21 cellular contexts compared by ENCODE assay signal in the genomic region with DNA sequence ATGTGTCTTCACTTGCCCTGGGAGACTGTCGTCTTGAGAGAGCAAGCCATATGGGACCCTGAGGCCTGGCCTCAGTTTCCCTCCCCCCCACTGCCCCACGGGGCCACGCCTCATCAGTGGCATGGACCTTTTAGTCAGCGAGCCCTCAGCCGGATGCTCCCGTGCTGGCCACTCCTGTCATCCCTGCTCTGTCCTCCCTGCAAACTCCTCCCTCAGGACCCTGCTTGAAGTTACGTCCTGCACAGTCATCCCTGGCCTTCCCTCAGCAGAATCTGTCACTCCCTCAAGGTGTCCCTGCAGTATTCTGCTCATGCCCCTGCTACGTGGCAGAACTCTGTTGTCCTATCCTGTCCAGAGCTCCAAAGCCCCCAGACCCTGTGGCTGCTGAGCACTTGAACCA.
DNase-seq lines count a peak whose midpoint lies in the region; TF ChIP-seq lines count a peak whose summit lies in the region.
"Had no signal": no experiment of that assay in that cellular context is flagged by ENCODE, and none has a peak within 500 bp of the region (broad histone marks: within the 10 kb centered on the region; RNA-seq: fewer than 3 reads in every experiment).

No MANE protein-coding gene starts in this region.

- H4K20me1 ChIP-seq in osteoblast (ENCODE audit: insufficient read depth, low read length): peaks cover 2% of the 10 kb centered on the region

- H3K27me3 ChIP-seq in duodenal mucosa (ENCODE audit: control insufficient read depth in 1 of 2, insufficient read depth in 2 of 2, low read length in 2 of 2) (no peaks in the 10 kb centered on the region), osteoblast (ENCODE audit: insufficient read depth, low read length) (no peaks in the 10 kb centered on the region)

- no peak overlapping the region for H3K9ac ChIP-seq in duodenal mucosa (ENCODE audit: low read depth in 1 of 2, low read length in 2 of 2)

- H2AFZ ChIP-seq in osteoblast (ENCODE audit: low read length): no peak overlapping the region

- CTCF ChIA-PET in activated naive CD4-positive, alpha-beta T cell treated with anti-CD3 and anti-CD28 coated beads for 36 hours (lab: Charles Lee): no interaction called here

- H3K36me3 Mint-ChIP-seq in activated naive CD4-positive, alpha-beta T cell treated with anti-CD3 and anti-CD28 coated beads, Interleukin-2, amount 50 U/mL, for 24 hours: no peaks in the 10 kb centered on the region
- H3K36me3 Mint-ChIP-seq in activated naive CD4-positive, alpha-beta T cell treated with anti-CD3 and anti-CD28 coated beads for 36 hours (ENCODE audit: low read depth): peaks cover 7% of the 10 kb centered on the region
- H3K36me3 Mint-ChIP-seq in nephron progenitor cell (ENCODE audit: low read depth) (peaks cover 10% of the 10 kb centered on the region), type B pancreatic cell (peaks cover 4% of the 10 kb centered on the region)

- no peak for DNase-seq in activated naive CD4-positive, alpha-beta T cell treated with anti-CD3 and anti-CD28 coated beads for 36 hours
- DNase-seq in nephron progenitor cell (no peak), type B pancreatic cell (ENCODE audit: extremely low spot score, unreplicated experiment) (no peak), osteoblast (ENCODE audit: insufficient read length, low spot score, missing footprints) (no peak), SHP77 (lab: John Stamatoyannopoulos, UW) (no peak)
- no peak for DNase-seq in stimulated activated CD4-positive, alpha-beta T cell treated with anti-CD3 and anti-CD28 coated beads, Interleukin-15, amount 100 ng/mL, for 24 hours
- DNase-seq: activated CD4-positive, alpha-beta T cell treated with anti-CD3 and anti-CD28 coated beads, Interleukin-2, amount 10 ng/mL, durations not matched to agents 24 days and 14 days; activated CD8-positive, alpha-beta memory T cell treated with anti-CD3 and anti-CD28 coated beads, Interleukin-2, amount 50 U/mL, for 4 hours; activated gamma-delta T cell; amniotic stem cell; head of caudate nucleus; mammary epithelial cell; naive B cell; NCI-H1092; NCI-H2081 treated with DMSO at 0.1 percent for 48 hours; NCI-H510A treated with DMSO at 0.1 percent for 48 hours; tibial artery had no signal

- H3K4me3 Mint-ChIP-seq in activated naive CD4-positive, alpha-beta T cell treated with anti-CD3 and anti-CD28 coated beads, Interleukin-2, amount 50 U/mL, for 24 hours: no peak overlapping the region
- H3K4me3 Mint-ChIP-seq in activated naive CD4-positive, alpha-beta T cell treated with anti-CD3 and anti-CD28 coated beads for 36 hours: no peak overlapping the region
- H3K4me3 Mint-ChIP-seq in nephron progenitor cell (no peak overlapping the region), type B pancreatic cell (no peak overlapping the region)
- H3K4me3 Mint-ChIP-seq: activated CD4-positive, alpha-beta T cell treated with anti-CD3 and anti-CD28 coated beads, Interleukin-2, amount 10 ng/mL, durations not matched to agents 24 days and 14 days; effector memory CD8-positive, alpha-beta T cell; naive B cell had no signal

- H3K36me3 ChIP-seq in duodenal mucosa (ENCODE audit: control insufficient read depth in 1 of 2, insufficient read depth in 2 of 2, low read length in 2 of 2) (no peaks in the 10 kb centered on the region), osteoblast (ENCODE audit: insufficient read depth, low read length) (no peaks in the 10 kb centered on the region)
- H3K36me3 ChIP-seq: tibial artery had no signal

- peak overlapping the region; percentile 23 for H3K27ac Mint-ChIP-seq in activated naive CD4-positive, alpha-beta T cell treated with anti-CD3 and anti-CD28 coated beads, Interleukin-2, amount 50 U/mL, for 24 hours
- H3K27ac Mint-ChIP-seq in activated naive CD4-positive, alpha-beta T cell treated with anti-CD3 and anti-CD28 coated beads for 36 hours: no peak overlapping the region
- H3K27ac Mint-ChIP-seq in nephron progenitor cell: peak overlapping the region; percentile 48
- H3K27ac Mint-ChIP-seq in type B pancreatic cell: peak overlapping the region; percentile 58
- H3K27ac Mint-ChIP-seq: activated CD4-positive, alpha-beta T cell treated with anti-CD3 and anti-CD28 coated beads, Interleukin-2, amount 10 ng/mL, durations not matched to agents 24 days and 14 days; progenitor cell of endocrine pancreas had no signal

- H3K4me2 ChIP-seq in osteoblast (ENCODE audit: insufficient read depth, low read length): no peak overlapping the region

- peaks cover 51% of the 10 kb centered on the region for H3K4me1 Mint-ChIP-seq in activated naive CD4-positive, alpha-beta T cell treated with anti-CD3 and anti-CD28 coated beads, Interleukin-2, amount 50 U/mL, for 24 hours
- peaks cover 49% of the 10 kb centered on the region for H3K4me1 Mint-ChIP-seq in activated naive CD4-positive, alpha-beta T cell treated with anti-CD3 and anti-CD28 coated beads for 36 hours (ENCODE audit: low read depth)
- H3K4me1 Mint-ChIP-seq in nephron progenitor cell: peaks cover 10% of the 10 kb centered on the region
- peaks cover 12% of the 10 kb centered on the region for H3K4me1 Mint-ChIP-seq in type B pancreatic cell (ENCODE audit: unreplicated experiment)

- H3K79me2 ChIP-seq in osteoblast (ENCODE audit: insufficient read depth, low read length): peaks cover 7% of the 10 kb centered on the region

- no peaks in the 10 kb centered on the region for H3K9me3 Mint-ChIP-seq in activated naive CD4-positive, alpha-beta T cell treated with anti-CD3 and anti-CD28 coated beads, Interleukin-2, amount 50 U/mL, for 24 hours
- peaks cover 4% of the 10 kb centered on the region for H3K9me3 Mint-ChIP-seq in activated naive CD4-positive, alpha-beta T cell treated with anti-CD3 and anti-CD28 coated beads for 36 hours
- H3K9me3 Mint-ChIP-seq in nephron progenitor cell (peaks cover 23% of the 10 kb centered on the region), type B pancreatic cell (no peaks in the 10 kb centered on the region)
- H3K9me3 Mint-ChIP-seq: activated CD4-positive, alpha-beta T cell treated with anti-CD3 and anti-CD28 coated beads, Interleukin-2, amount 10 ng/mL, durations not matched to agents 24 days and 14 days had no signal

- H3K27ac ChIP-seq in duodenal mucosa (ENCODE audit: low read depth, low read length) (peak overlapping the region; percentile 28), osteoblast (ENCODE audit: low read depth, low read length) (no peak overlapping the region)
- H3K27ac ChIP-seq: tibial artery had no signal

- TF ChIP-seq CTCF in nephron progenitor cell (IDR thresholded peaks at IDR 0.05) (no peak), type B pancreatic cell (conservative IDR thresholded peaks at IDR 0.05) (no peak), osteoblast (IDR thresholded peaks at IDR 0.05; ENCODE audit: extremely low read depth, low read depth, low read length) (no peak)

- intact Hi-C loops in activated naive CD4-positive, alpha-beta T cell treated with anti-CD3 and anti-CD28 coated beads for 36 hours (cut with micrococcal nuclease): loop anchor here (1.0 kb wide), 1 partner anchor 8 kb away; no protein-coding TSS in a partner anchor

- peaks cover 20 to 21% of the 10 kb centered on the region in 2 donors for H3K4me1 ChIP-seq in duodenal mucosa (ENCODE audit: control insufficient read depth in 1 of 2, insufficient read depth in 2 of 2, low read length in 2 of 2)
- peaks cover 13% of the 10 kb centered on the region for H3K4me1 ChIP-seq in osteoblast (ENCODE audit: insufficient read depth, low read length)
- H3K4me1 ChIP-seq: tibial artery had no signal

- H3K9me3 ChIP-seq in duodenal mucosa (ENCODE audit: control insufficient read depth in 1 of 2, low read length in 2 of 2): peaks cover 0 to 3% of the 10 kb centered on the region in 2 donors
- peaks cover 2% of the 10 kb centered on the region for H3K9me3 ChIP-seq in osteoblast (ENCODE audit: low read depth, low read length)

- H3K4me3 ChIP-seq in duodenal mucosa (ENCODE audit: low read depth in 1 of 2, low read length in 2 of 2) (no peak overlapping the region), osteoblast (ENCODE audit: insufficient read depth, low read length) (no peak overlapping the region)
- H3K4me3 ChIP-seq: tibial artery had no signal

- no peaks in the 10 kb centered on the region for H3K27me3 Mint-ChIP-seq in activated naive CD4-positive, alpha-beta T cell treated with anti-CD3 and anti-CD28 coated beads, Interleukin-2, amount 50 U/mL, for 24 hours
- H3K27me3 Mint-ChIP-seq in activated naive CD4-positive, alpha-beta T cell treated with anti-CD3 and anti-CD28 coated beads for 36 hours (ENCODE audit: low read depth): peaks cover 2% of the 10 kb centered on the region
- no peaks in the 10 kb centered on the region for H3K27me3 Mint-ChIP-seq in nephron progenitor cell (ENCODE audit: low read depth, poor library complexity)
- H3K27me3 Mint-ChIP-seq in type B pancreatic cell: no peaks in the 10 kb centered on the region
- H3K27me3 Mint-ChIP-seq: progenitor cell of endocrine pancreas had no signal
